1 cellular context compared by ENCODE assay signal in the genomic region with DNA sequence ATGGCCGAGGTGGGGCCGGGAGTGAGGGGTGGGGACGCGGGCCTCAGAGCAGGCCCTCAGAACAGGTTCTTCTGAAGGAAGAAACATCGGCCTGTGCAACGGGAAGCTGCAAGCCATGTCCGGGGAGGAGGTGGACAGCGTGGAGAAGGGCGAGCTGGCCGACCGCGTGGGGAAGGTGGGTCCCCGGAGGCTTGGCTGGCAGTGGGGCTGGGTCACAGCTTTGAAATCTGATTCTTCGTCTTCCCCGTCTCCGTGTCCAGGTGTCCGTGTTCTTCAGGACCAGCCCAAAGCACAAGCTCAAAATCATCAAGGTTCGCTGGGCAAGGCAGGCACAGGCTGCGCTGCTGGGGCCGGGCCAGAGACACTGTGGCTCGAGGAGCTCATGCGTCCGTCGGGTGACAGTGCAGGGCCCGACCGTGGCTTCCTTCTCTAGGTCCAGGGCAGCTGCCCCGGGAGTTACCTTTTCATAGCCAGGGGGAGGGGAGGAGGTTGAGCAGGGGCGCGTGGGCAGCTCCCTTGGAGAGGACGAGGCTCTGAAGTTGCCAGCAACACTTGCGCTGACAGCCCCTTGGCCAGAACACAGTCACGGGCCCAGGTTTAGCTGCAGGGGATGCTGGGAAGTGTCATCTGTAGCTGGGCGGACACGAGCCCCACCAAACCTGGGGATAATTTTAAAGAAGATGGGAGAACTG.
TF ChIP-seq lines count a peak whose summit lies in the region.

No MANE protein-coding gene starts in this region.

TF ChIP-seq in HepG2, 621 proteins besides CTCF, POLR2A, EP300 and RAD21:
- peak; percentile 91 for TF ChIP-seq RFX5 (IDR thresholded peaks at IDR 0.05; ENCODE audit: low read depth, low read length)
- TF ChIP-seq ZNF367 (CRISPR knock-in tag; IDR thresholded peaks at IDR 0.05; ENCODE audit: borderline replicate concordance) = no peak
TF ChIP-seq in HepG2: peak in this region for 1.
